8 cellular contexts compared by ENCODE assay signal in the genomic region with DNA sequence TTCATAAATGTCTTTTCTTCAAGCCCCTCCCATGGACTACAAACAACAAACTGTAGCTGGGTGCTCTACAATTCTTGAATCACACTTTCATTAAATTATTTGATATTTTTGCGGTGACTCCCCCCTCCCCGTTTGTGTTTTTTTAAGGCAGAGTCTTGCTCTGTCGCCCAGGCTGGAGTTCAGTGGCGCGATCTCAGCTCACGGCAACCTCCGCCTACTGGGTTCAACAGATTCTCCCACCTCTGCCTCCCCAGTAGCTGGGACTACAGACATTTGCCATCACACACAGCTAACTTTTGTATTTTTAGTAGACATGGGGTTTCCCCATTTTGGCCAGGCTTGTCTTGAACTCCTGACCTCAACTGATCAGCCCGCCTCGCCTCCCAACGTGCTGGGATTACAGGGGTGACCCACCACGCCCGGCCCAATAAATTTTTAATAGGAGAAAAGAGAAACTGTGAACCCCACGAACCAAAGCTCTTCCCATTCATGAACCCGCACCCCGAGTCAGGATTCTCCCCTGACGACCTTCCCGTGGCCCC. TPM values are rescaled to one million over a fixed set of nuclear protein-coding genes. Genes with fewer than 3 reads are reported as not detected.
DNase-seq lines count a peak whose midpoint lies in the region; ATAC-seq and TF ChIP-seq lines count a peak whose summit lies in the region.

No MANE protein-coding gene starts in this region.

- POLR2A ChIA-PET in GM10248 (lab: Yijun Ruan, JAX) = interaction anchor here (0.6 to 1.8 kb wide), 5 partner anchors 44 to 231 kb away, joined by 3 to 7 read pairs (median 6); a partner anchor contains a TSS

- CTCF ChIA-PET in GM10248 (lab: Yijun Ruan, JAX) = interaction anchor here (0.9 to 2.1 kb wide), 3 partner anchors 12 to 43 kb away, joined by 3 to 8 read pairs (median 3); no protein-coding TSS in a partner anchor

- TF ChIP-seq CTCF in brain (conservative IDR thresholded peaks at IDR 0.05) (no peak), mesothelial cell of epicardium (IDR thresholded peaks at IDR 0.05; ENCODE audit: unreplicated experiment) (no peak), GM10248 (IDR thresholded peaks at IDR 0.05; ENCODE audit: control extremely low read depth, extremely low read depth, low read depth, missing control alignments) (no peak)

- H3K36me3 Mint-ChIP-seq in brain = peaks cover 58% of the 10 kb centered on the region
- peaks cover 43% of the 10 kb centered on the region for H3K36me3 Mint-ChIP-seq in mesothelial cell of epicardium

- H3K27me3 Mint-ChIP-seq in brain (peaks cover 4% of the 10 kb centered on the region), mesothelial cell of epicardium (ENCODE audit: low read depth) (no peaks in the 10 kb centered on the region)

- H3K27ac Mint-ChIP-seq in brain (peak overlapping the region; percentile 98 to 100 (median 99)), mesothelial cell of epicardium (peak overlapping the region; percentile 99)

- peaks cover 48 to 85% (median 69%) of the 10 kb centered on the region in 5 experiments for H3K9me3 Mint-ChIP-seq in brain
- peaks cover 27% of the 10 kb centered on the region for H3K9me3 Mint-ChIP-seq in mesothelial cell of epicardium

- H3K4me3 Mint-ChIP-seq in brain (peak overlapping the region; percentile 98 to 100 (median 99)), mesothelial cell of epicardium (peak overlapping the region; percentile 96)

- DNase-seq in stimulated activated CD4-positive, alpha-beta T cell treated with anti-CD3 and anti-CD28 coated beads, Interleukin-15, amount 100 ng/mL, for 24 hours = peak; percentile 9
- DNase-seq in stimulated activated CD4-positive, alpha-beta T cell treated with anti-CD3 and anti-CD28 coated beads, Interleukin-1b, Interleukin-23, amount 100 ng/mL, for 48 hours = no peak
- DNase-seq in mesothelial cell of epicardium (ENCODE audit: low spot score in 2 of 2, unreplicated experiment in 2 of 2) (no peak), GM10248 (ENCODE audit: extremely low spot score) (no peak), NCI-H2227 (lab: John Stamatoyannopoulos, UW; ENCODE audit: unreplicated experiment) (no peak)

- H3K4me1 Mint-ChIP-seq in brain = peaks cover 40% of the 10 kb centered on the region
- H3K4me1 Mint-ChIP-seq in mesothelial cell of epicardium = no peaks in the 10 kb centered on the region

- ATAC-seq in HG03378 (IDR thresholded peaks at IDR 0.05; ENCODE audit: unreplicated experiment) = no peak
- no peak for ATAC-seq in HG03442 (IDR thresholded peaks at IDR 0.05; ENCODE audit: unreplicated experiment)

RNA-seq across cellular contexts. Expression of a gene that starts 0.7 kb away (rescaled TPM):
- polyA plus RNA-seq in brain (ENCODE audit: insufficient read depth, low read depth, low replicate concordance) = 14.4 TPM
- total RNA-seq in mesothelial cell of epicardium = 17.6 to 21.3 TPM (median 19.9 TPM) in 3 replicates

RNA-seq across cellular contexts. Expression of a gene that starts 44.8 kb away (rescaled TPM):
- 9.6 TPM for polyA plus RNA-seq in brain (ENCODE audit: insufficient read depth, low read depth, low replicate concordance)
- total RNA-seq in mesothelial cell of epicardium = 28.1 to 33.3 TPM (median 32.8 TPM) in 3 replicates
